Comparison of ENCODE assay signal across 1 cellular context in genomic region chr22:38111941-38112355, GRCh38.
TF ChIP-seq lines count a peak whose summit lies in the region.

No MANE protein-coding gene starts in this region.

TF ChIP-seq in H1, 55 proteins besides CTCF, POLR2A, EP300 and RAD21:
- TF ChIP-seq BCL11A (IDR thresholded peaks at IDR 0.05; ENCODE audit: low read depth in 2 of 2, low read length in 2 of 2), result no peak
- TF ChIP-seq, protein P1, sequence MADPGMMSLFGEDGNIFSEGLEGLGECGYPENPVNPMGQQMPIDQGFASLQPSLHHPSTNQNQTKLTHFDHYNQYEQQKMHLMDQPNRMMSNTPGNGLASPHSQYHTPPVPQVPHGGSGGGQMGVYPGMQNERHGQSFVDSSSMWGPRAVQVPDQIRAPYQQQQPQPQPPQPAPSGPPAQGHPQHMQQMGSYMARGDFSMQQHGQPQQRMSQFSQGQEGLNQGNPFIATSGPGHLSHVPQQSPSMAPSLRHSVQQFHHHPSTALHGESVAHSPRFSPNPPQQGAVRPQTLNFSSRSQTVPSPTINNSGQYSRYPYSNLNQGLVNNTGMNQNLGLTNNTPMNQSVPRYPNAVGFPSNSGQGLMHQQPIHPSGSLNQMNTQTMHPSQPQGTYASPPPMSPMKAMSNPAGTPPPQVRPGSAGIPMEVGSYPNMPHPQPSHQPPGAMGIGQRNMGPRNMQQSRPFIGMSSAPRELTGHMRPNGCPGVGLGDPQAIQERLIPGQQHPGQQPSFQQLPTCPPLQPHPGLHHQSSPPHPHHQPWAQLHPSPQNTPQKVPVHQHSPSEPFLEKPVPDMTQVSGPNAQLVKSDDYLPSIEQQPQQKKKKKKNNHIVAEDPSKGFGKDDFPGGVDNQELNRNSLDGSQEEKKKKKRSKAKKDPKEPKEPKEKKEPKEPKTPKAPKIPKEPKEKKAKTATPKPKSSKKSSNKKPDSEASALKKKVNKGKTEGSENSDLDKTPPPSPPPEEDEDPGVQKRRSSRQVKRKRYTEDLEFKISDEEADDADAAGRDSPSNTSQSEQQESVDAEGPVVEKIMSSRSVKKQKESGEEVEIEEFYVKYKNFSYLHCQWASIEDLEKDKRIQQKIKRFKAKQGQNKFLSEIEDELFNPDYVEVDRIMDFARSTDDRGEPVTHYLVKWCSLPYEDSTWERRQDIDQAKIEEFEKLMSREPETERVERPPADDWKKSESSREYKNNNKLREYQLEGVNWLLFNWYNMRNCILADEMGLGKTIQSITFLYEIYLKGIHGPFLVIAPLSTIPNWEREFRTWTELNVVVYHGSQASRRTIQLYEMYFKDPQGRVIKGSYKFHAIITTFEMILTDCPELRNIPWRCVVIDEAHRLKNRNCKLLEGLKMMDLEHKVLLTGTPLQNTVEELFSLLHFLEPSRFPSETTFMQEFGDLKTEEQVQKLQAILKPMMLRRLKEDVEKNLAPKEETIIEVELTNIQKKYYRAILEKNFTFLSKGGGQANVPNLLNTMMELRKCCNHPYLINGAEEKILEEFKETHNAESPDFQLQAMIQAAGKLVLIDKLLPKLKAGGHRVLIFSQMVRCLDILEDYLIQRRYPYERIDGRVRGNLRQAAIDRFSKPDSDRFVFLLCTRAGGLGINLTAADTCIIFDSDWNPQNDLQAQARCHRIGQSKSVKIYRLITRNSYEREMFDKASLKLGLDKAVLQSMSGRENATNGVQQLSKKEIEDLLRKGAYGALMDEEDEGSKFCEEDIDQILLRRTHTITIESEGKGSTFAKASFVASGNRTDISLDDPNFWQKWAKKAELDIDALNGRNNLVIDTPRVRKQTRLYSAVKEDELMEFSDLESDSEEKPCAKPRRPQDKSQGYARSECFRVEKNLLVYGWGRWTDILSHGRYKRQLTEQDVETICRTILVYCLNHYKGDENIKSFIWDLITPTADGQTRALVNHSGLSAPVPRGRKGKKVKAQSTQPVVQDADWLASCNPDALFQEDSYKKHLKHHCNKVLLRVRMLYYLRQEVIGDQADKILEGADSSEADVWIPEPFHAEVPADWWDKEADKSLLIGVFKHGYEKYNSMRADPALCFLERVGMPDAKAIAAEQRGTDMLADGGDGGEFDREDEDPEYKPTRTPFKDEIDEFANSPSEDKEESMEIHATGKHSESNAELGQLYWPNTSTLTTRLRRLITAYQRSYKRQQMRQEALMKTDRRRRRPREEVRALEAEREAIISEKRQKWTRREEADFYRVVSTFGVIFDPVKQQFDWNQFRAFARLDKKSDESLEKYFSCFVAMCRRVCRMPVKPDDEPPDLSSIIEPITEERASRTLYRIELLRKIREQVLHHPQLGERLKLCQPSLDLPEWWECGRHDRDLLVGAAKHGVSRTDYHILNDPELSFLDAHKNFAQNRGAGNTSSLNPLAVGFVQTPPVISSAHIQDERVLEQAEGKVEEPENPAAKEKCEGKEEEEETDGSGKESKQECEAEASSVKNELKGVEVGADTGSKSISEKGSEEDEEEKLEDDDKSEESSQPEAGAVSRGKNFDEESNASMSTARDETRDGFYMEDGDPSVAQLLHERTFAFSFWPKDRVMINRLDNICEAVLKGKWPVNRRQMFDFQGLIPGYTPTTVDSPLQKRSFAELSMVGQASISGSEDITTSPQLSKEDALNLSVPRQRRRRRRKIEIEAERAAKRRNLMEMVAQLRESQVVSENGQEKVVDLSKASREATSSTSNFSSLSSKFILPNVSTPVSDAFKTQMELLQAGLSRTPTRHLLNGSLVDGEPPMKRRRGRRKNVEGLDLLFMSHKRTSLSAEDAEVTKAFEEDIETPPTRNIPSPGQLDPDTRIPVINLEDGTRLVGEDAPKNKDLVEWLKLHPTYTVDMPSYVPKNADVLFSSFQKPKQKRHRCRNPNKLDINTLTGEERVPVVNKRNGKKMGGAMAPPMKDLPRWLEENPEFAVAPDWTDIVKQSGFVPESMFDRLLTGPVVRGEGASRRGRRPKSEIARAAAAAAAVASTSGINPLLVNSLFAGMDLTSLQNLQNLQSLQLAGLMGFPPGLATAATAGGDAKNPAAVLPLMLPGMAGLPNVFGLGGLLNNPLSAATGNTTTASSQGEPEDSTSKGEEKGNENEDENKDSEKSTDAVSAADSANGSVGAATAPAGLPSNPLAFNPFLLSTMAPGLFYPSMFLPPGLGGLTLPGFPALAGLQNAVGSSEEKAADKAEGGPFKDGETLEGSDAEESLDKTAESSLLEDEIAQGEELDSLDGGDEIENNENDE (IDR thresholded peaks at IDR 0.05; ENCODE audit: insufficient replicate concordance, low read length), result no peak
